Comparison of ENCODE assay signal across 1 cellular context in genomic region chr19:48290923-48291700, GRCh38.
A peak's percentile ranks its signal among the peaks of the same experiment; 100 is the strongest.
TF ChIP-seq lines count a peak whose summit lies in the region.

No MANE protein-coding gene starts in this region.

TF ChIP-seq in WTC11, 78 proteins besides CTCF, POLR2A, EP300 and RAD21 (continued from another document and continues in another):
- TF ChIP-seq, protein P1, sequence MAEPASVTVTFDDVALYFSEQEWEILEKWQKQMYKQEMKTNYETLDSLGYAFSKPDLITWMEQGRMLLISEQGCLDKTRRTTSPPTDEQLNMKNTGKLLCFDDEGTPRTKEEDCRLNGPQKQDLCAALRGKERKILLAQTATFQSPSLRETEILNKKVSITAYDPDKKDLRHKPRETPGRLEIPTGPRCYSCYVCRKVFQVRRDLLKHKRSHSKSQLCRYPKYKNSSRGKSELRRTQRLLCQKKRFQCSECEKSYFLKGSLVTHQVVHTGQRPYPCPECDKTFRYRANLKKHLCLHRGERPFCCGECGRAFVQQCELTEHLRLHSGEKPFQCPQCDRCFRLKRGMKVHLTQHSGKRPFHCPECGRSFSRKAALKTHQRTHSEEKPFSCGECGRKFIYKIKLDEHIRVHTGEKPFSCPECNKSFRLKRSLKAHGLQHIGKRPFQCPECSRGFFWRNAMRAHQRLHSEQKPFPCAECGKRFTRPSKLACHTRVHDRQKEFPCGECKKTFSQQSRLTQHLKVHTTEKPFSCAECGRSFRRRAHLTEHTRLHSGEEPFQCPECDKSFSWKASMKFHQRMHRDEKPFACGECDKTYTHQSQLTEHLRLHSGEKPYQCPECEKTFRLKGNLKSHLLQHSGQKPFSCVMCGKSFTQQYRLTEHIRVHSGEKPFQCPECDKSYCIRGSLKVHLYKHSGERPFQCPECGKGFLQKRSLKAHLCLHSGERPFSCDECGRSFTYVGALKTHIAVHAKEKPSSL (CRISPR knock-in tag; conservative IDR thresholded peaks at IDR 0.05), result no peak
- TF ChIP-seq RORB (CRISPR knock-in tag; IDR thresholded peaks at IDR 0.05), result no peak
- TF ChIP-seq, protein P2, sequence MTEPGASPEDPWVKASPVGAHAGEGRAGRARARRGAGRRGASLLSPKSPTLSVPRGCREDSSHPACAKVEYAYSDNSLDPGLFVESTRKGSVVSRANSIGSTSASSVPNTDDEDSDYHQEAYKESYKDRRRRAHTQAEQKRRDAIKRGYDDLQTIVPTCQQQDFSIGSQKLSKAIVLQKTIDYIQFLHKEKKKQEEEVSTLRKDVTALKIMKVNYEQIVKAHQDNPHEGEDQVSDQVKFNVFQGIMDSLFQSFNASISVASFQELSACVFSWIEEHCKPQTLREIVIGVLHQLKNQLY (CRISPR knock-in tag; IDR thresholded peaks at IDR 0.05), result no peak
- no peak; the same call in 1 of the 2 replicates for TF ChIP-seq ZNF423 (CRISPR knock-in tag; IDR thresholded peaks at IDR 0.05)
- no peak for TF ChIP-seq E2F1 (CRISPR knock-in tag; IDR thresholded peaks at IDR 0.05)
- no peak for TF ChIP-seq STAT6 (CRISPR knock-in tag; conservative IDR thresholded peaks at IDR 0.05; ENCODE audit: low read depth)
- TF ChIP-seq, protein P3, sequence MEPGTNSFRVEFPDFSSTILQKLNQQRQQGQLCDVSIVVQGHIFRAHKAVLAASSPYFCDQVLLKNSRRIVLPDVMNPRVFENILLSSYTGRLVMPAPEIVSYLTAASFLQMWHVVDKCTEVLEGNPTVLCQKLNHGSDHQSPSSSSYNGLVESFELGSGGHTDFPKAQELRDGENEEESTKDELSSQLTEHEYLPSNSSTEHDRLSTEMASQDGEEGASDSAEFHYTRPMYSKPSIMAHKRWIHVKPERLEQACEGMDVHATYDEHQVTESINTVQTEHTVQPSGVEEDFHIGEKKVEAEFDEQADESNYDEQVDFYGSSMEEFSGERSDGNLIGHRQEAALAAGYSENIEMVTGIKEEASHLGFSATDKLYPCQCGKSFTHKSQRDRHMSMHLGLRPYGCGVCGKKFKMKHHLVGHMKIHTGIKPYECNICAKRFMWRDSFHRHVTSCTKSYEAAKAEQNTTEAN (CRISPR knock-in tag; IDR thresholded peaks at IDR 0.05), result no peak
- TF ChIP-seq JUN (CRISPR knock-in tag; IDR thresholded peaks at IDR 0.05), result no peak
- TF ChIP-seq FOXP4 (CRISPR knock-in tag; IDR thresholded peaks at IDR 0.05), result peak; percentile 13; the same call in 1 of the 2 replicates
- TF ChIP-seq NR2C2 (CRISPR knock-in tag; IDR thresholded peaks at IDR 0.05), result no peak
- 0 out of 2 replicates have a peak, but pooled peaks have one; percentile 38 for TF ChIP-seq MAX (CRISPR knock-in tag; IDR thresholded peaks at IDR 0.05)
- TF ChIP-seq ZNF416 (CRISPR knock-in tag; IDR thresholded peaks at IDR 0.05), result peak; percentile 65; the same call in 1 of the 2 replicates
- TF ChIP-seq ERG (CRISPR knock-in tag; IDR thresholded peaks at IDR 0.05), result no peak
- TF ChIP-seq GABPB1 (CRISPR knock-in tag; IDR thresholded peaks at IDR 0.05), result no peak
- no peak for TF ChIP-seq RELA (CRISPR knock-in tag; IDR thresholded peaks at IDR 0.05; ENCODE audit: borderline replicate concordance)
- TF ChIP-seq CREB1 (CRISPR knock-in tag; IDR thresholded peaks at IDR 0.05), result no peak
- peak; percentile 81; the same call in 1 of the 2 replicates for TF ChIP-seq ZNF232 (CRISPR knock-in tag; IDR thresholded peaks at IDR 0.05)
- TF ChIP-seq NFATC4 (CRISPR knock-in tag; IDR thresholded peaks at IDR 0.05), result no peak
- TF ChIP-seq AR (CRISPR knock-in tag; IDR thresholded peaks at IDR 0.05), result peak; percentile 78; the same call in 1 of the 2 replicates
- TF ChIP-seq ATF6 (CRISPR knock-in tag; IDR thresholded peaks at IDR 0.05), result no peak
- TF ChIP-seq CBFB (CRISPR knock-in tag; IDR thresholded peaks at IDR 0.05; ENCODE audit: low read depth), result no peak
- no peak for TF ChIP-seq MYBL2 (CRISPR knock-in tag; IDR thresholded peaks at IDR 0.05)
- no peak; the same call in 1 of the 2 replicates for TF ChIP-seq ZNF121 (CRISPR knock-in tag; IDR thresholded peaks at IDR 0.05)
- no peak for TF ChIP-seq ELF4 (CRISPR knock-in tag; IDR thresholded peaks at IDR 0.05; ENCODE audit: low read depth)
- peak; percentile 72; the same call in 1 of the 2 replicates for TF ChIP-seq SMAD3 (CRISPR knock-in tag; IDR thresholded peaks at IDR 0.05; ENCODE audit: borderline replicate concordance)
- no peak for TF ChIP-seq ZBTB21 (CRISPR knock-in tag; IDR thresholded peaks at IDR 0.05; ENCODE audit: borderline replicate concordance)
- TF ChIP-seq MXD4 (CRISPR knock-in tag; IDR thresholded peaks at IDR 0.05; ENCODE audit: borderline replicate concordance), result no peak
- 0 out of 2 replicates have a peak, but pooled peaks have one; percentile 52 for TF ChIP-seq ZNF532 (CRISPR knock-in tag; IDR thresholded peaks at IDR 0.05; ENCODE audit: borderline replicate concordance)
- TF ChIP-seq, protein P4, sequence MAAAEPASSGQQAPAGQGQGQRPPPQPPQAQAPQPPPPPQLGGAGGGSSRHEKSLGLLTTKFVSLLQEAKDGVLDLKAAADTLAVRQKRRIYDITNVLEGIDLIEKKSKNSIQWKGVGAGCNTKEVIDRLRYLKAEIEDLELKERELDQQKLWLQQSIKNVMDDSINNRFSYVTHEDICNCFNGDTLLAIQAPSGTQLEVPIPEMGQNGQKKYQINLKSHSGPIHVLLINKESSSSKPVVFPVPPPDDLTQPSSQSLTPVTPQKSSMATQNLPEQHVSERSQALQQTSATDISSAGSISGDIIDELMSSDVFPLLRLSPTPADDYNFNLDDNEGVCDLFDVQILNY (CRISPR knock-in tag; IDR thresholded peaks at IDR 0.05), result no peak
- TF ChIP-seq ZNF138 (CRISPR knock-in tag; conservative IDR thresholded peaks at IDR 0.05), result no peak
- 0 out of 2 replicates have a peak, but pooled peaks have one; percentile 19 for TF ChIP-seq FOXK1 (CRISPR knock-in tag; IDR thresholded peaks at IDR 0.05)
- TF ChIP-seq GRHL2 (CRISPR knock-in tag; IDR thresholded peaks at IDR 0.05; ENCODE audit: insufficient replicate concordance, severe bottlenecking), result no peak
